ENCODE assay signal across 9 cellular contexts in the genomic region with DNA sequence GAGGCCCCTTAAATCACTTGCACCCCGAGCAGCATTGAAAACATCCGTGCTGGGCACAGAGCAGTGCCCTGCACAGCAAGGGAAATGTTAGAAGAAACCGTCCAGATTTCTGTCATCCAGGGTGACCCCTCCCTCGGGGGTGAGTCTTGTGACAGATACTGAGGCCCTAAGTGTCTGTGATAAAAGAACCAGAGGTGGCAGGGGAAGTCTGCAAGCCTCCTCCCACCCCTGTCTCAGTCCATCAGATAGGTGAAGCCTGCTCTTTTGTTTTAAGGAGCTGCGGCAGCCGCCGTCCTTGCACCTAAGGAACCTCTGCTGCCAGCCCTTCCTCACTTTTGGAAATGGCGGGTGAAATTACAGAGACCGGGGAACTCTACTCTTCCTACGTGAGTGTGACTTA. TPM values are rescaled to one million over a fixed set of nuclear protein-coding genes. Genes with fewer than 3 reads are reported as not detected.
DNase-seq lines count a peak whose midpoint lies in the region; ATAC-seq, FAIRE-seq and TF ChIP-seq lines count a peak whose summit lies in the region.
"Had no signal": no experiment of that assay in that cellular context is flagged by ENCODE, and none has a peak within 500 bp of the region (broad histone marks: within the 10 kb centered on the region; RNA-seq: fewer than 3 reads in every experiment).

No MANE protein-coding gene starts in this region.

- no peak for TF ChIP-seq RAD21 in HepG2 (CRISPR knock-in tag; IDR thresholded peaks at IDR 0.05)

- WGBS in HepG2 (ENCODE audit: low lambda C conversion rate), result 48% methylated on average over 10 of the region's 10 CpGs
- WGBS in thyroid gland, 2 donors, result 31 to 37% methylated on average over 10 of the region's 10 CpGs

- H3K4me1 ChIP-seq in HepG2 (ENCODE audit: insufficient read depth, low read length) (peaks cover 49% of the 10 kb centered on the region), thyroid gland (peaks cover 12 to 17% of the 10 kb centered on the region in 2 donors)

- H3K36me3 Mint-ChIP-seq in activated CD4-positive, alpha-beta T cell treated with anti-CD3 and anti-CD28 coated beads, Interleukin-2, amount 10 ng/mL, durations not matched to agents 7 days and 5 days (ENCODE audit: low read depth), result peaks cover 45% of the 10 kb centered on the region
- peaks cover 8% of the 10 kb centered on the region for H3K36me3 Mint-ChIP-seq in activated naive CD8-positive, alpha-beta T cell treated with anti-CD3 and anti-CD28 coated beads, Interleukin-2, amount 10 ng/mL, durations not matched to agents 7 days and 5 days

- H3K9me3 Mint-ChIP-seq in activated CD4-positive, alpha-beta T cell treated with anti-CD3 and anti-CD28 coated beads, Interleukin-2, amount 10 ng/mL, durations not matched to agents 7 days and 5 days, result no peaks in the 10 kb centered on the region
- no peaks in the 10 kb centered on the region for H3K9me3 Mint-ChIP-seq in activated naive CD8-positive, alpha-beta T cell treated with anti-CD3 and anti-CD28 coated beads, Interleukin-2, amount 10 ng/mL, durations not matched to agents 7 days and 5 days

- H3K9me3 ChIP-seq in HepG2 (ENCODE audit: low read length), result no peaks in the 10 kb centered on the region
- H3K9me3 ChIP-seq in thyroid gland, result no peaks in the 10 kb centered on the region

- peak overlapping the region; percentile 98 for H3K4me3 Mint-ChIP-seq in activated CD4-positive, alpha-beta T cell treated with anti-CD3 and anti-CD28 coated beads, Interleukin-2, amount 10 ng/mL, durations not matched to agents 7 days and 5 days
- H3K4me3 Mint-ChIP-seq in activated naive CD8-positive, alpha-beta T cell treated with anti-CD3 and anti-CD28 coated beads, Interleukin-2, amount 10 ng/mL, durations not matched to agents 7 days and 5 days, result peak overlapping the region; percentile 99

- H3K27ac ChIP-seq in HepG2 (ENCODE audit: extremely low read length, insufficient read depth, low read length) (peak overlapping the region; percentile 41), thyroid gland (no peak overlapping the region)

- H3K4me2 ChIP-seq in HepG2 (ENCODE audit: low read depth, low read length), result peak overlapping the region; percentile 97

- intact Hi-C loops in HepG2 (cut with micrococcal nuclease; ENCODE audit: unreplicated experiment) (no loop called here), thyroid gland (cut with DNase I) (no loop called here)

- no peak for TF ChIP-seq POLR2A in HepG2 (IDR thresholded peaks at IDR 0.05; ENCODE audit: insufficient read depth in 1 of 2, low read depth in 2 of 2, low read length in 2 of 2)
- no peak for TF ChIP-seq POLR2A in thyroid gland (IDR thresholded peaks at IDR 0.05)

- peaks cover 27% of the 10 kb centered on the region for H3K79me2 ChIP-seq in HepG2 (ENCODE audit: insufficient read depth, low read length)

- H3K4me1 Mint-ChIP-seq in activated CD4-positive, alpha-beta T cell treated with anti-CD3 and anti-CD28 coated beads, Interleukin-2, amount 10 ng/mL, durations not matched to agents 7 days and 5 days, result peaks cover 81% of the 10 kb centered on the region
- H3K4me1 Mint-ChIP-seq in activated naive CD8-positive, alpha-beta T cell treated with anti-CD3 and anti-CD28 coated beads, Interleukin-2, amount 10 ng/mL, durations not matched to agents 7 days and 5 days, result peaks cover 55% of the 10 kb centered on the region

- peak overlapping the region; percentile 44 for H3K27ac Mint-ChIP-seq in activated CD4-positive, alpha-beta T cell treated with anti-CD3 and anti-CD28 coated beads, Interleukin-2, amount 10 ng/mL, durations not matched to agents 7 days and 5 days
- peak overlapping the region; percentile 69 for H3K27ac Mint-ChIP-seq in activated naive CD8-positive, alpha-beta T cell treated with anti-CD3 and anti-CD28 coated beads, Interleukin-2, amount 10 ng/mL, durations not matched to agents 7 days and 5 days

- in situ Hi-C loops in HepG2 (cut with HindIII; ENCODE audit: extremely low pct_ligation_motif_present, low pct_unique_long_range_greater_than_20kb), result no loop called here

- no peaks in the 10 kb centered on the region for H4K20me1 ChIP-seq in HepG2 (ENCODE audit: insufficient read depth, low read length)

- no peak overlapping the region for H2AFZ ChIP-seq in HepG2 (ENCODE audit: low read length)

- H3K27me3 ChIP-seq in HepG2 (ENCODE audit: control insufficient read depth in 1 of 2, insufficient read depth in 2 of 2, low read length in 2 of 2) (no peaks in the 10 kb centered on the region; a peak in 1 of 5 replicates), thyroid gland (no peaks in the 10 kb centered on the region)

- CTCF ChIA-PET in activated CD4-positive, alpha-beta T cell treated with anti-CD3 and anti-CD28 coated beads, Interleukin-2, amount 10 ng/mL, durations not matched to agents 7 days and 5 days (lab: Charles Lee), result interaction anchor here (0.9 to 5.4 kb wide), 9 partner anchors 10 to 120 kb away, joined by 4 to 34 read pairs (median 6); a partner anchor contains a TSS
- CTCF ChIA-PET in HepG2 (lab: Yijun Ruan, JAX; ENCODE audit: low intra/inter-chr PET ratio, low total read pairs), result interaction anchor here (12.2 kb wide), 1 partner anchor 29 kb away, joined by 219 read pairs; a partner anchor contains a TSS

- H3K36me3 ChIP-seq in HepG2 (replicated peaks in 1 of 2; ENCODE audit: control insufficient read depth in 1 of 2, insufficient read depth in 2 of 2, low read length in 2 of 2) (peaks cover 13 to 16% of the 10 kb centered on the region in 2 experiments), thyroid gland (peaks cover 14 to 17% of the 10 kb centered on the region in 2 donors)

- H3K27me3 Mint-ChIP-seq in activated CD4-positive, alpha-beta T cell treated with anti-CD3 and anti-CD28 coated beads, Interleukin-2, amount 10 ng/mL, durations not matched to agents 7 days and 5 days, result no peaks in the 10 kb centered on the region
- H3K27me3 Mint-ChIP-seq in activated naive CD8-positive, alpha-beta T cell treated with anti-CD3 and anti-CD28 coated beads, Interleukin-2, amount 10 ng/mL, durations not matched to agents 7 days and 5 days, result no peaks in the 10 kb centered on the region

- TF ChIP-seq CTCF in HepG2 (CRISPR knock-in tag; IDR thresholded peaks at IDR 0.05), result no peak
- TF ChIP-seq CTCF in thyroid gland (IDR thresholded peaks at IDR 0.05), result no peak

- POLR2A ChIA-PET in activated CD4-positive, alpha-beta T cell treated with anti-CD3 and anti-CD28 coated beads, Interleukin-2, amount 10 ng/mL, durations not matched to agents 7 days and 5 days (lab: Charles Lee), result no interaction called here
- POLR2A ChIA-PET in activated naive CD8-positive, alpha-beta T cell treated with anti-CD3 and anti-CD28 coated beads, Interleukin-2, amount 10 ng/mL, durations not matched to agents 7 days and 5 days (lab: Charles Lee), result interaction anchor here (1.0 to 5.5 kb wide), 10 partner anchors 9 to 96 kb away, joined by 3 to 38 read pairs (median 7); a partner anchor contains a TSS
- POLR2A ChIA-PET in HepG2 (lab: Yijun Ruan, JAX), result interaction anchor here (0.6 to 29.3 kb wide), 8 partner anchors 10 to 347 kb away, joined by 3 to 1459 read pairs (median 3); a partner anchor contains a TSS

- no TSS peak for BruUV-seq in HepG2 (replicated peaks; lab: Mats Ljungman, UMichigan)

- no peak for ATAC-seq in activated naive CD8-positive, alpha-beta T cell treated with anti-CD3 and anti-CD28 coated beads, Interleukin-2, amount 10 ng/mL, durations not matched to agents 7 days and 5 days (ENCODE audit: low read depth)
- ATAC-seq in HepG2, result no peak
- no peak for ATAC-seq in GM21423 (IDR thresholded peaks at IDR 0.05; ENCODE audit: unreplicated experiment)

- peak overlapping the region; percentile 94 for H3K9ac ChIP-seq in HepG2 (ENCODE audit: insufficient read depth, low read depth, low read length)

- TF ChIP-seq EP300 in HepG2 (IDR thresholded peaks at IDR 0.05; ENCODE audit: low read depth in 2 of 2, low read length in 2 of 2) (no peak), HepG2 (CRISPR knock-in tag; IDR thresholded peaks at IDR 0.05; ENCODE audit: borderline replicate concordance) (no peak)

- no peak for DNase-seq in activated CD4-positive, alpha-beta T cell treated with anti-CD3 and anti-CD28 coated beads, Interleukin-2, amount 10 ng/mL, durations not matched to agents 7 days and 5 days
- DNase-seq in activated CD4-positive, alpha-beta T cell treated with anti-CD3 and anti-CD28 coated beads, Interleukin-2, amount 50 U/mL, for 1 hour, result no peak
- DNase-seq in activated naive CD8-positive, alpha-beta T cell treated with anti-CD3 and anti-CD28 coated beads, Interleukin-2, amount 10 ng/mL, durations not matched to agents 7 days and 5 days, result no peak
- DNase-seq in HepG2 (ENCODE audit: low spot score) (no peak), thyroid gland (no peak), COR-L47 (lab: John Stamatoyannopoulos, UW) (no peak)
- no peak for DNase-seq in activated effector memory CD4-positive, alpha-beta T cell treated with anti-CD3 and anti-CD28 coated beads, Interleukin-2, amount 50 U/mL, for 16 hours

- H3K4me3 ChIP-seq in HepG2 (replicated peaks in 1 of 3; ENCODE audit: insufficient read depth in 1 of 3, low read depth in 2 of 3, low read length in 3 of 3), result peak overlapping the region; percentile 83 to 95 (median 94)
- peak overlapping the region; percentile 54 to 90 (median 72) for H3K4me3 ChIP-seq in thyroid gland (replicated peaks in 1 of 3)

- FAIRE-seq in HepG2 (lab: Jason Lieb, UNC), result no peak

RNA-seq across cellular contexts. Expression of a gene that starts 0.8 kb away (rescaled TPM):
- total RNA-seq in activated CD4-positive, alpha-beta T cell treated with anti-CD3 and anti-CD28 coated beads, Interleukin-2, amount 10 ng/mL, durations not matched to agents 7 days and 5 days, result 10 to 100 TPM; 28.6 to 34.4 TPM
- 10 to 100 TPM; 37.6 to 42.1 TPM for total RNA-seq in activated naive CD8-positive, alpha-beta T cell treated with anti-CD3 and anti-CD28 coated beads, Interleukin-2, amount 10 ng/mL, durations not matched to agents 7 days and 5 days
- total RNA-seq in HepG2 (2016; rRNA removed; fragmentation: Illumina TruSeq; extraction: Trizol), result 37.6 and 44.2 TPM in 2 replicates
- total RNA-seq in HepG2 (2016; cell fraction: cytosol; rRNA removed; fragmentation: Illumina TruSeq; extraction: Trizol; ENCODE audit: low read depth), result 16.5 and 18.6 TPM in 2 replicates
- 38.7 and 44.6 TPM in 2 replicates for total RNA-seq in HepG2 (2016; cell fraction: insoluble cytoplasmic fraction; rRNA removed; fragmentation: Illumina TruSeq; extraction: Trizol)
- total RNA-seq in HepG2 (2016; cell fraction: membrane; rRNA removed; fragmentation: Illumina TruSeq; extraction: Trizol), result 25.6 and 29.9 TPM in 2 replicates
- total RNA-seq in HepG2 (2016; cell fraction: nucleus; rRNA removed; fragmentation: Illumina TruSeq; extraction: Trizol), result 44.5 and 46.0 TPM in 2 replicates
- 39.7 and 49.8 TPM in 2 replicates for polyA plus RNA-seq in HepG2 (2011; rRNA removed)
- polyA plus RNA-seq in HepG2 (2011; cell fraction: cytosol; rRNA removed), result 37.1 and 45.5 TPM in 2 replicates
- polyA plus RNA-seq in HepG2 (2011; cell fraction: nucleus; rRNA removed), result 152 and 183 TPM in 2 replicates
- 37.3 and 50.6 TPM in 2 replicates for polyA plus RNA-seq in HepG2 (2012)
- polyA plus RNA-seq in HepG2 (2016; cell fraction: cytosol; fragmentation: Illumina TruSeq; extraction: Trizol; ENCODE audit: low read depth), result 8.7 and 8.9 TPM in 2 replicates
- polyA plus RNA-seq in HepG2 (2016; cell fraction: insoluble cytoplasmic fraction; fragmentation: Illumina TruSeq; extraction: Trizol; ENCODE audit: low read depth), result 35.3 and 35.8 TPM in 2 replicates
- polyA plus RNA-seq in HepG2 (2016; cell fraction: membrane; fragmentation: Illumina TruSeq; extraction: Trizol; ENCODE audit: low read depth), result 17.6 and 19.9 TPM in 2 replicates
- 74.0 and 80.9 TPM in 2 replicates for polyA plus RNA-seq in HepG2 (2016; cell fraction: nucleus; fragmentation: Illumina TruSeq; extraction: Trizol; ENCODE audit: insufficient read depth, low read depth)
- polyA minus RNA-seq in HepG2 (2011; rRNA and poly(A)+ RNA removed; ENCODE audit: low replicate concordance), result 32.3 and 53.7 TPM in 2 replicates
- 12.7 and 14.7 TPM in 2 replicates for polyA minus RNA-seq in HepG2 (2011; cell fraction: cytosol; rRNA and poly(A)+ RNA removed)
- polyA minus RNA-seq in HepG2 (2011; cell fraction: nucleus; rRNA and poly(A)+ RNA removed), result 56.3 and 64.3 TPM in 2 replicates
- total RNA-seq in thyroid gland, result 10 to 100 TPM; 33.1 to 46.5 (median 41.4) TPM

RNA-seq across cellular contexts. Expression of a gene that starts 28.6 kb away (rescaled TPM):
- 100 to 1,000 TPM; 254 to 281 TPM for total RNA-seq in activated CD4-positive, alpha-beta T cell treated with anti-CD3 and anti-CD28 coated beads, Interleukin-2, amount 10 ng/mL, durations not matched to agents 7 days and 5 days
- 100 to 1,000 TPM; 241 to 244 TPM for total RNA-seq in activated naive CD8-positive, alpha-beta T cell treated with anti-CD3 and anti-CD28 coated beads, Interleukin-2, amount 10 ng/mL, durations not matched to agents 7 days and 5 days
- total RNA-seq in HepG2 (2016; rRNA removed; fragmentation: Illumina TruSeq; extraction: Trizol) (138 and 169 TPM in 2 replicates), thyroid gland (10 to 100 TPM; 21.9 to 63.4 (median 43.8) TPM)
- total RNA-seq in HepG2 (2016; cell fraction: cytosol; rRNA removed; fragmentation: Illumina TruSeq; extraction: Trizol; ENCODE audit: low read depth), result 27.0 and 28.2 TPM in 2 replicates
- 118 and 171 TPM in 2 replicates for total RNA-seq in HepG2 (2016; cell fraction: insoluble cytoplasmic fraction; rRNA removed; fragmentation: Illumina TruSeq; extraction: Trizol)
- total RNA-seq in HepG2 (2016; cell fraction: membrane; rRNA removed; fragmentation: Illumina TruSeq; extraction: Trizol), result 64.4 and 79.9 TPM in 2 replicates
- total RNA-seq in HepG2 (2016; cell fraction: nucleus; rRNA removed; fragmentation: Illumina TruSeq; extraction: Trizol), result 75.3 and 85.2 TPM in 2 replicates
- polyA plus RNA-seq in HepG2 (2011; rRNA removed), result 266 and 269 TPM in 2 replicates
- polyA plus RNA-seq in HepG2 (2011; cell fraction: cytosol; rRNA removed), result 232 and 243 TPM in 2 replicates
- 152 and 164 TPM in 2 replicates for polyA plus RNA-seq in HepG2 (2011; cell fraction: nucleus; rRNA removed)
- 209 and 226 TPM in 2 replicates for polyA plus RNA-seq in HepG2 (2012)
- 52.4 and 55.7 TPM in 2 replicates for polyA plus RNA-seq in HepG2 (2016; cell fraction: cytosol; fragmentation: Illumina TruSeq; extraction: Trizol; ENCODE audit: low read depth)
- polyA plus RNA-seq in HepG2 (2016; cell fraction: insoluble cytoplasmic fraction; fragmentation: Illumina TruSeq; extraction: Trizol; ENCODE audit: low read depth), result 275 and 359 TPM in 2 replicates
- 109 and 126 TPM in 2 replicates for polyA plus RNA-seq in HepG2 (2016; cell fraction: membrane; fragmentation: Illumina TruSeq; extraction: Trizol; ENCODE audit: low read depth)
- polyA plus RNA-seq in HepG2 (2016; cell fraction: nucleus; fragmentation: Illumina TruSeq; extraction: Trizol; ENCODE audit: insufficient read depth, low read depth), result 248 and 253 TPM in 2 replicates
- polyA minus RNA-seq in HepG2 (2011; rRNA and poly(A)+ RNA removed; ENCODE audit: low replicate concordance), result 92.0 and 295 TPM in 2 replicates
- 130 and 139 TPM in 2 replicates for polyA minus RNA-seq in HepG2 (2011; cell fraction: cytosol; rRNA and poly(A)+ RNA removed)
- polyA minus RNA-seq in HepG2 (2011; cell fraction: nucleus; rRNA and poly(A)+ RNA removed), result 62.8 and 68.1 TPM in 2 replicates

RNA-seq across cellular contexts. Expression of a gene that starts 39.9 kb away (rescaled TPM):
- total RNA-seq in activated CD4-positive, alpha-beta T cell treated with anti-CD3 and anti-CD28 coated beads, Interleukin-2, amount 10 ng/mL, durations not matched to agents 7 days and 5 days, result 10 to 100 TPM; 28.2 to 30.4 TPM
- 10 to 100 TPM; 24.7 to 27.5 TPM for total RNA-seq in activated naive CD8-positive, alpha-beta T cell treated with anti-CD3 and anti-CD28 coated beads, Interleukin-2, amount 10 ng/mL, durations not matched to agents 7 days and 5 days
- total RNA-seq in HepG2 (2016; rRNA removed; fragmentation: Illumina TruSeq; extraction: Trizol), result 0.91 and 1.1 TPM in 2 replicates
- 0.30 TPM in 1 of 2 replicates, not detected in the other for total RNA-seq in HepG2 (2016; cell fraction: cytosol; rRNA removed; fragmentation: Illumina TruSeq; extraction: Trizol; ENCODE audit: low read depth)
- total RNA-seq in HepG2 (2016; cell fraction: insoluble cytoplasmic fraction; rRNA removed; fragmentation: Illumina TruSeq; extraction: Trizol), result 0.73 and 1.0 TPM in 2 replicates
- 0.83 and 0.93 TPM in 2 replicates for total RNA-seq in HepG2 (2016; cell fraction: membrane; rRNA removed; fragmentation: Illumina TruSeq; extraction: Trizol)
- total RNA-seq in HepG2 (2016; cell fraction: nucleus; rRNA removed; fragmentation: Illumina TruSeq; extraction: Trizol), result 0.96 and 1.3 TPM in 2 replicates
- 3.7 and 4.7 TPM in 2 replicates for polyA plus RNA-seq in HepG2 (2011; rRNA removed)
- 2.1 and 2.8 TPM in 2 replicates for polyA plus RNA-seq in HepG2 (2011; cell fraction: cytosol; rRNA removed)
- 7.0 and 8.4 TPM in 2 replicates for polyA plus RNA-seq in HepG2 (2011; cell fraction: nucleus; rRNA removed)
- 1.8 and 2.4 TPM in 2 replicates for polyA plus RNA-seq in HepG2 (2012)
- 0.18 and 0.22 TPM in 2 replicates for polyA plus RNA-seq in HepG2 (2016; cell fraction: cytosol; fragmentation: Illumina TruSeq; extraction: Trizol; ENCODE audit: low read depth)
- polyA plus RNA-seq in HepG2 (2016; cell fraction: insoluble cytoplasmic fraction; fragmentation: Illumina TruSeq; extraction: Trizol; ENCODE audit: low read depth), result 0.83 and 0.93 TPM in 2 replicates
- polyA plus RNA-seq in HepG2 (2016; cell fraction: membrane; fragmentation: Illumina TruSeq; extraction: Trizol; ENCODE audit: low read depth), result 0.48 and 0.49 TPM in 2 replicates
- polyA plus RNA-seq in HepG2 (2016; cell fraction: nucleus; fragmentation: Illumina TruSeq; extraction: Trizol; ENCODE audit: insufficient read depth, low read depth), result 2.4 and 2.8 TPM in 2 replicates
- 2.2 TPM in 1 of 2 replicates, not detected in the other for polyA minus RNA-seq in HepG2 (2011; rRNA and poly(A)+ RNA removed; ENCODE audit: low replicate concordance)
- polyA minus RNA-seq in HepG2 (2011; cell fraction: cytosol; rRNA and poly(A)+ RNA removed), result 0.70 and 2.0 TPM in 2 replicates
- polyA minus RNA-seq in HepG2 (2011; cell fraction: nucleus; rRNA and poly(A)+ RNA removed), result 1.4 and 1.7 TPM in 2 replicates
- 1 to 10 TPM in 1 of 4 donors, under 1 TPM in 3; 0.33 to 1.8 (median 0.39) TPM for total RNA-seq in thyroid gland
- total RNA-seq: glomerular endothelial cell had no signal

Comparison
In these comparisons a context has a peak if more than half of its experiments do, and no peak if none do; other contexts are left out.
1. RNA of a gene that starts 39.9 kb away (total RNA-seq): 28.2 to 30.4 TPM in activated CD4-positive, alpha-beta T cell treated with anti-CD3 and anti-CD28 coated beads, Interleukin-2, amount 10 ng/mL, durations not matched to agents 7 days and 5 days and 24.7 to 27.5 TPM in activated naive CD8-positive, alpha-beta T cell treated with anti-CD3 and anti-CD28 coated beads, Interleukin-2, amount 10 ng/mL, durations not matched to agents 7 days and 5 days; 0.30 to 1.3 TPM in HepG2 and 0.33 to 1.8 TPM in thyroid gland; every median in the first group is over 4 times any median in the second.